ENCODE assay signal across 1 cellular context in the genomic region with DNA sequence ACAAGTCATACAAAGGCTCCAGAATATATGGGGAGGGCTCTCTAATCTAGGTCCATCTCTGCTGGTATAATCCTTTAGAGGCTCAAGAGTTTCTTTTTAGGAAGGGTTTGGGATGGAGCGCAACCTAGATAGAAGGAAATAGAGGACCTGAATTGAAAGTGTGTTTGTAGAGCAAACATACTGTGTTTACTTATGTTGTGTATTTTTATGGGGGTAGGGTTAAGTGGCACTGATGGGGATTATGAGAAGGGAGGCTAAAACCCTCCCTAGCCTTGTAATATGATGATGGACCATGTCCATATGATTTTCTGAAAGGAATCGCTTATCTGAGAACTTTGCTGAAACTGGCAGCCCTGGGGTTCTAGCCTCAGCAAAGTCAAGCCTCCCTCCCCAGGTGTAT.
TF ChIP-seq lines count a peak whose summit lies in the region.

No MANE protein-coding gene starts in this region.

TF ChIP-seq in HepG2, 621 proteins besides CTCF, POLR2A, EP300 and RAD21 (continued from another document and continues in another):
- TF ChIP-seq, protein P1, sequence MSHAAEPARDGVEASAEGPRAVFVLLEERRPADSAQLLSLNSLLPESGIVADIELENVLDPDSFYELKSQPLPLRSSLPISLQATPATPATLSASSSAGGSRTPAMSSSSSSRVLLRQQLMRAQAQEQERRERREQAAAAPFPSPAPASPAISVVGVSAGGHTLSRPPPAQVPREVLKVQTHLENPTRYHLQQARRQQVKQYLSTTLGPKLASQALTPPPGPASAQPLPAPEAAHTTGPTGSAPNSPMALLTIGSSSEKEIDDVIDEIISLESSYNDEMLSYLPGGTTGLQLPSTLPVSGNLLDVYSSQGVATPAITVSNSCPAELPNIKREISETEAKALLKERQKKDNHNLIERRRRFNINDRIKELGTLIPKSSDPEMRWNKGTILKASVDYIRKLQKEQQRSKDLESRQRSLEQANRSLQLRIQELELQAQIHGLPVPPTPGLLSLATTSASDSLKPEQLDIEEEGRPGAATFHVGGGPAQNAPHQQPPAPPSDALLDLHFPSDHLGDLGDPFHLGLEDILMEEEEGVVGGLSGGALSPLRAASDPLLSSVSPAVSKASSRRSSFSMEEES (CRISPR knock-in tag; IDR thresholded peaks at IDR 0.05) = 0 out of 2 replicates have a peak, but pooled peaks have one; percentile 21
- TF ChIP-seq HMG20A (CRISPR knock-in tag; IDR thresholded peaks at IDR 0.05; ENCODE audit: borderline replicate concordance) (peak; percentile 96), TCF7 (IDR thresholded peaks at IDR 0.05; ENCODE audit: low read depth) (peak; percentile 80), GZF1 (CRISPR knock-in tag; IDR thresholded peaks at IDR 0.05) (no peak), MXD4 (CRISPR knock-in tag; IDR thresholded peaks at IDR 0.05) (no peak), IRF2 (CRISPR knock-in tag; IDR thresholded peaks at IDR 0.05) (peak; percentile 53; the same call in 1 of the 2 replicates), TSC22D2 (CRISPR knock-in tag; IDR thresholded peaks at IDR 0.05; ENCODE audit: borderline replicate concordance) (no peak), SNRNP70 (IDR thresholded peaks at IDR 0.05; ENCODE audit: low read depth, low read length) (no peak), NFKBIZ (CRISPR knock-in tag; IDR thresholded peaks at IDR 0.05) (0 out of 2 replicates have a peak, but pooled peaks have one; percentile 39), ZSCAN25 (CRISPR knock-in tag; IDR thresholded peaks at IDR 0.05) (no peak), ZNF251 (CRISPR knock-in tag; IDR thresholded peaks at IDR 0.05) (no peak), RARA (CRISPR knock-in tag; IDR thresholded peaks at IDR 0.05) (peak; percentile 84), GFI1 (CRISPR knock-in tag; IDR thresholded peaks at IDR 0.05; ENCODE audit: borderline replicate concordance) (peak; percentile 73), HDAC1 (CRISPR knock-in tag; IDR thresholded peaks at IDR 0.05) (peak; percentile 68), THAP11 (CRISPR knock-in tag; IDR thresholded peaks at IDR 0.05) (peak; percentile 37; the same call in 1 of the 2 replicates), ZNF652 (CRISPR knock-in tag; IDR thresholded peaks at IDR 0.05; ENCODE audit: borderline replicate concordance, low read depth) (peak; percentile 59; the same call in 1 of the 2 replicates), SP5 (CRISPR knock-in tag; IDR thresholded peaks at IDR 0.05; ENCODE audit: borderline replicate concordance, low read depth) (peak; percentile 56), FOXJ3 (CRISPR knock-in tag; IDR thresholded peaks at IDR 0.05; ENCODE audit: borderline replicate concordance) (peak; percentile 82; the same call in 1 of the 2 replicates), MIXL1 (CRISPR knock-in tag; IDR thresholded peaks at IDR 0.05) (peak; percentile 88), ZNF749 (CRISPR knock-in tag; IDR thresholded peaks at IDR 0.05; ENCODE audit: borderline replicate concordance) (no peak), ZNF331 (CRISPR knock-in tag; IDR thresholded peaks at IDR 0.05) (peak; percentile 75), KLF13 (CRISPR knock-in tag; IDR thresholded peaks at IDR 0.05) (no peak), SMARCC2 (IDR thresholded peaks at IDR 0.05) (no peak)
- TF ChIP-seq, protein P2, sequence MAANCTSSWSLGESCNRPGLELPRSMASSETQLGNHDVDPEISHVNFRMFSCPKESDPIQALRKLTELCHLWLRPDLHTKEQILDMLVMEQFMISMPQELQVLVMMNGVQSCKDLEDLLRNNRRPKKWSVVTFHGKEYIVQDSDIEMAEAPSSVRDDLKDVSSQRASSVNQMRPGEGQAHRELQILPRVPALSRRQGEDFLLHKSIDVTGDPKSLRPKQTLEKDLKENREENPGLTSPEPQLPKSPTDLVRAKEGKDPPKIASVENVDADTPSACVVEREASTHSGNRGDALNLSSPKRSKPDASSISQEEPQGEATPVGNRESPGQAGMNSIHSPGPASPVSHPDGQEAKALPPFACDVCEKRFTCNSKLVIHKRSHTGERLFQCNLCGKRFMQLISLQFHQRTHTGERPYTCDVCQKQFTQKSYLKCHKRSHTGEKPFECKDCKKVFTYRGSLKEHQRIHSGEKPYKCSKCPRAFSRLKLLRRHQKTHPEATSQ (CRISPR knock-in tag; IDR thresholded peaks at IDR 0.05; ENCODE audit: borderline replicate concordance) = no peak; the same call in 1 of the 2 replicates
- TF ChIP-seq, protein P3, sequence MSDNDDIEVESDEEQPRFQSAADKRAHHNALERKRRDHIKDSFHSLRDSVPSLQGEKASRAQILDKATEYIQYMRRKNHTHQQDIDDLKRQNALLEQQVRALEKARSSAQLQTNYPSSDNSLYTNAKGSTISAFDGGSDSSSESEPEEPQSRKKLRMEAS (IDR thresholded peaks at IDR 0.05) = no peak
- TF ChIP-seq, protein P4, sequence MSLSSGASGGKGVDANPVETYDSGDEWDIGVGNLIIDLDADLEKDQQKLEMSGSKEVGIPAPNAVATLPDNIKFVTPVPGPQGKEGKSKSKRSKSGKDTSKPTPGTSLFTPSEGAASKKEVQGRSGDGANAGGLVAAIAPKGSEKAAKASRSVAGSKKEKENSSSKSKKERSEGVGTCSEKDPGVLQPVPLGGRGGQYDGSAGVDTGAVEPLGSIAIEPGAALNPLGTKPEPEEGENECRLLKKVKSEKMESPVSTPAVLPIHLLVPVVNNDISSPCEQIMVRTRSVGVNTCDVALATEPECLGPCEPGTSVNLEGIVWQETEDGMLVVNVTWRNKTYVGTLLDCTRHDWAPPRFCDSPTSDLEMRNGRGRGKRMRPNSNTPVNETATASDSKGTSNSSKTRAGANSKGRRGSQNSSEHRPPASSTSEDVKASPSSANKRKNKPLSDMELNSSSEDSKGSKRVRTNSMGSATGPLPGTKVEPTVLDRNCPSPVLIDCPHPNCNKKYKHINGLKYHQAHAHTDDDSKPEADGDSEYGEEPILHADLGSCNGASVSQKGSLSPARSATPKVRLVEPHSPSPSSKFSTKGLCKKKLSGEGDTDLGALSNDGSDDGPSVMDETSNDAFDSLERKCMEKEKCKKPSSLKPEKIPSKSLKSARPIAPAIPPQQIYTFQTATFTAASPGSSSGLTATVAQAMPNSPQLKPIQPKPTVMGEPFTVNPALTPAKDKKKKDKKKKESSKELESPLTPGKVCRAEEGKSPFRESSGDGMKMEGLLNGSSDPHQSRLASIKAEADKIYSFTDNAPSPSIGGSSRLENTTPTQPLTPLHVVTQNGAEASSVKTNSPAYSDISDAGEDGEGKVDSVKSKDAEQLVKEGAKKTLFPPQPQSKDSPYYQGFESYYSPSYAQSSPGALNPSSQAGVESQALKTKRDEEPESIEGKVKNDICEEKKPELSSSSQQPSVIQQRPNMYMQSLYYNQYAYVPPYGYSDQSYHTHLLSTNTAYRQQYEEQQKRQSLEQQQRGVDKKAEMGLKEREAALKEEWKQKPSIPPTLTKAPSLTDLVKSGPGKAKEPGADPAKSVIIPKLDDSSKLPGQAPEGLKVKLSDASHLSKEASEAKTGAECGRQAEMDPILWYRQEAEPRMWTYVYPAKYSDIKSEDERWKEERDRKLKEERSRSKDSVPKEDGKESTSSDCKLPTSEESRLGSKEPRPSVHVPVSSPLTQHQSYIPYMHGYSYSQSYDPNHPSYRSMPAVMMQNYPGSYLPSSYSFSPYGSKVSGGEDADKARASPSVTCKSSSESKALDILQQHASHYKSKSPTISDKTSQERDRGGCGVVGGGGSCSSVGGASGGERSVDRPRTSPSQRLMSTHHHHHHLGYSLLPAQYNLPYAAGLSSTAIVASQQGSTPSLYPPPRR (CRISPR knock-in tag; IDR thresholded peaks at IDR 0.05; ENCODE audit: borderline replicate concordance) = peak; percentile 96
- TF ChIP-seq, protein P5, sequence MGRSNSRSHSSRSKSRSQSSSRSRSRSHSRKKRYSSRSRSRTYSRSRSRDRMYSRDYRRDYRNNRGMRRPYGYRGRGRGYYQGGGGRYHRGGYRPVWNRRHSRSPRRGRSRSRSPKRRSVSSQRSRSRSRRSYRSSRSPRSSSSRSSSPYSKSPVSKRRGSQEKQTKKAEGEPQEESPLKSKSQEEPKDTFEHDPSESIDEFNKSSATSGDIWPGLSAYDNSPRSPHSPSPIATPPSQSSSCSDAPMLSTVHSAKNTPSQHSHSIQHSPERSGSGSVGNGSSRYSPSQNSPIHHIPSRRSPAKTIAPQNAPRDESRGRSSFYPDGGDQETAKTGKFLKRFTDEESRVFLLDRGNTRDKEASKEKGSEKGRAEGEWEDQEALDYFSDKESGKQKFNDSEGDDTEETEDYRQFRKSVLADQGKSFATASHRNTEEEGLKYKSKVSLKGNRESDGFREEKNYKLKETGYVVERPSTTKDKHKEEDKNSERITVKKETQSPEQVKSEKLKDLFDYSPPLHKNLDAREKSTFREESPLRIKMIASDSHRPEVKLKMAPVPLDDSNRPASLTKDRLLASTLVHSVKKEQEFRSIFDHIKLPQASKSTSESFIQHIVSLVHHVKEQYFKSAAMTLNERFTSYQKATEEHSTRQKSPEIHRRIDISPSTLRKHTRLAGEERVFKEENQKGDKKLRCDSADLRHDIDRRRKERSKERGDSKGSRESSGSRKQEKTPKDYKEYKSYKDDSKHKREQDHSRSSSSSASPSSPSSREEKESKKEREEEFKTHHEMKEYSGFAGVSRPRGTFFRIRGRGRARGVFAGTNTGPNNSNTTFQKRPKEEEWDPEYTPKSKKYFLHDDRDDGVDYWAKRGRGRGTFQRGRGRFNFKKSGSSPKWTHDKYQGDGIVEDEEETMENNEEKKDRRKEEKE (IDR thresholded peaks at IDR 0.05) = no peak
- TF ChIP-seq, protein P6, sequence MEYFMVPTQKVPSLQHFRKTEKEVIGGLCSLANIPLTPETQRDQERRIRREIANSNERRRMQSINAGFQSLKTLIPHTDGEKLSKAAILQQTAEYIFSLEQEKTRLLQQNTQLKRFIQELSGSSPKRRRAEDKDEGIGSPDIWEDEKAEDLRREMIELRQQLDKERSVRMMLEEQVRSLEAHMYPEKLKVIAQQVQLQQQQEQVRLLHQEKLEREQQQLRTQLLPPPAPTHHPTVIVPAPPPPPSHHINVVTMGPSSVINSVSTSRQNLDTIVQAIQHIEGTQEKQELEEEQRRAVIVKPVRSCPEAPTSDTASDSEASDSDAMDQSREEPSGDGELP (IDR thresholded peaks at IDR 0.05; ENCODE audit: borderline replicate concordance, low read depth) = peak; percentile 42; the same call in 1 of the 2 replicates
- TF ChIP-seq, protein P7, sequence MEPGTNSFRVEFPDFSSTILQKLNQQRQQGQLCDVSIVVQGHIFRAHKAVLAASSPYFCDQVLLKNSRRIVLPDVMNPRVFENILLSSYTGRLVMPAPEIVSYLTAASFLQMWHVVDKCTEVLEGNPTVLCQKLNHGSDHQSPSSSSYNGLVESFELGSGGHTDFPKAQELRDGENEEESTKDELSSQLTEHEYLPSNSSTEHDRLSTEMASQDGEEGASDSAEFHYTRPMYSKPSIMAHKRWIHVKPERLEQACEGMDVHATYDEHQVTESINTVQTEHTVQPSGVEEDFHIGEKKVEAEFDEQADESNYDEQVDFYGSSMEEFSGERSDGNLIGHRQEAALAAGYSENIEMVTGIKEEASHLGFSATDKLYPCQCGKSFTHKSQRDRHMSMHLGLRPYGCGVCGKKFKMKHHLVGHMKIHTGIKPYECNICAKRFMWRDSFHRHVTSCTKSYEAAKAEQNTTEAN (CRISPR knock-in tag; conservative IDR thresholded peaks at IDR 0.05) = peak; percentile 67; the same call in 1 of the 2 replicates
- TF ChIP-seq, protein P8, sequence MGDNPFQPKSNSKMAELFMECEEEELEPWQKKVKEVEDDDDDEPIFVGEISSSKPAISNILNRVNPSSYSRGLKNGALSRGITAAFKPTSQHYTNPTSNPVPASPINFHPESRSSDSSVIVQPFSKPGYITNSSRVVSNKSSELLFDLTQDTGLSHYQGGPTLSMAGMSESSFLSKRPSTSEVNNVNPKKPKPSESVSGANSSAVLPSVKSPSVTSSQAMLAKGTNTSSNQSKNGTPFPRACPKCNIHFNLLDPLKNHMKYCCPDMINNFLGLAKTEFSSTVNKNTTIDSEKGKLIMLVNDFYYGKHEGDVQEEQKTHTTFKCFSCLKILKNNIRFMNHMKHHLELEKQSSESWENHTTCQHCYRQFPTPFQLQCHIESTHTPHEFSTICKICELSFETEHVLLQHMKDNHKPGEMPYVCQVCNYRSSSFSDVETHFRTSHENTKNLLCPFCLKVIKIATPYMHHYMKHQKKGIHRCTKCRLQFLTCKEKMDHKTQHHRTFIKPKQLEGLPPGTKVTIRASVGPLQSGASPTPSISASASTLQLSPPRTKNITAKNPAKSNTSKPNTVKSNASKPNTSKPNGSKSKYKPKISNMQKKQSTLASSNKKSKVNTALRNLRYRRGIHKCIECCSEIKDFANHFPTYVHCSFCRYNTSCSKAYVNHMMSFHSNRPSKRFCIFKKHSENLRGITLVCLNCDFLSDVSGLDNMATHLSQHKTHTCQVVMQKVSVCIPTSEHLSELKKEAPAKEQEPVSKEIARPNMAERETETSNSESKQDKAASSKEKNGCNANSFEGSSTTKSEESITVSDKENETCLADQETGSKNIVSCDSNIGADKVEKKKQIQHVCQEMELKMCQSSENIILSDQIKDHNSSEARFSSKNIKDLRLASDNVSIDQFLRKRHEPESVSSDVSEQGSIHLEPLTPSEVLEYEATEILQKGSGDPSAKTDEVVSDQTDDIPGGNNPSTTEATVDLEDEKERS (CRISPR knock-in tag; IDR thresholded peaks at IDR 0.05) = peak; percentile 51; the same call in 1 of the 2 replicates
- TF ChIP-seq, protein P9, sequence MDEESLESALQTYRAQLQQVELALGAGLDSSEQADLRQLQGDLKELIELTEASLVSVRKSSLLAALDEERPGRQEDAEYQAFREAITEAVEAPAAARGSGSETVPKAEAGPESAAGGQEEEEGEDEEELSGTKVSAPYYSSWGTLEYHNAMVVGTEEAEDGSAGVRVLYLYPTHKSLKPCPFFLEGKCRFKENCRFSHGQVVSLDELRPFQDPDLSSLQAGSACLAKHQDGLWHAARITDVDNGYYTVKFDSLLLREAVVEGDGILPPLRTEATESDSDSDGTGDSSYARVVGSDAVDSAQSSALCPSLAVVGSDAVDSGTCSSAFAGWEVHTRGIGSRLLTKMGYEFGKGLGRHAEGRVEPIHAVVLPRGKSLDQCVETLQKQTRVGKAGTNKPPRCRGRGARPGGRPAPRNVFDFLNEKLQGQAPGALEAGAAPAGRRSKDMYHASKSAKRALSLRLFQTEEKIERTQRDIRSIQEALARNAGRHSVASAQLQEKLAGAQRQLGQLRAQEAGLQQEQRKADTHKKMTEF (CRISPR knock-in tag; IDR thresholded peaks at IDR 0.05) = peak; percentile 49; the same call in 1 of the 2 replicates
